8 cellular contexts compared by ENCODE assay signal in genomic region chr13:111115841-111116500, GRCh38. TPM values are rescaled to one million over a fixed set of nuclear protein-coding genes. Genes with fewer than 3 reads are reported as not detected.
DNase-seq lines count a peak whose midpoint lies in the region; ATAC-seq and TF ChIP-seq lines count a peak whose summit lies in the region.

No MANE protein-coding gene starts in this region.

- H3K9me2 ChIP-seq in MM.1S (replicated peaks; ENCODE audit: insufficient read depth, low read length) = no peaks in the 10 kb centered on the region

- H3K9ac ChIP-seq in MM.1S (ENCODE audit: low read length) (no peak overlapping the region), endocrine pancreas (ENCODE audit: control insufficient read depth, insufficient read depth, low read length) (peak overlapping the region; percentile 30), mucosa of rectum (ENCODE audit: low read depth in 1 of 2, low read length in 2 of 2) (no peak overlapping the region)

- intact Hi-C loops in Calu3 (cut with micrococcal nuclease; ENCODE audit: unreplicated experiment) = no loop called here

- no peaks in the 10 kb centered on the region for H3F3A ChIP-seq in MM.1S (ENCODE audit: insufficient read depth, low read length)

- BruUV-seq in Calu3 (replicated peaks; lab: Mats Ljungman, UMichigan) = no TSS peak

- no peaks in the 10 kb centered on the region for H3K9me3 Mint-ChIP-seq in Calu3 (ENCODE audit: low read depth, unreplicated experiment)

- no peak for ATAC-seq in GM21390 (IDR thresholded peaks at IDR 0.05; ENCODE audit: unreplicated experiment)
- no peak for ATAC-seq in HG03457 (IDR thresholded peaks at IDR 0.05; ENCODE audit: unreplicated experiment)

- peaks cover 4% of the 10 kb centered on the region for H3K36me3 Mint-ChIP-seq in Calu3 (ENCODE audit: insufficient read depth, unreplicated experiment)

- H3K9me3 ChIP-seq in MM.1S (replicated peaks; ENCODE audit: insufficient read depth, low read length) (no peaks in the 10 kb centered on the region), endocrine pancreas (ENCODE audit: control insufficient read depth, low read length) (no peaks in the 10 kb centered on the region), mucosa of rectum (ENCODE audit: control insufficient read depth in 2 of 2, low read length in 2 of 2) (no peaks in the 10 kb centered on the region)

- CTCF ChIA-PET in Calu3 (lab: Charles Lee) = interaction anchor here (0.5 kb wide), 1 partner anchor 10 kb away, joined by 3 read pairs; no protein-coding TSS in a partner anchor

- no peak overlapping the region for H3K4me2 ChIP-seq in MM.1S (ENCODE audit: low read depth, low read length)

- no peak overlapping the region for H3K27ac Mint-ChIP-seq in Calu3 (ENCODE audit: unreplicated experiment)

- H3K4me3 ChIP-seq in MM.1S (ENCODE audit: low read length) = peak overlapping the region; percentile 22; the same call in 1 of the 2 replicates
- H3K4me3 ChIP-seq in endocrine pancreas (ENCODE audit: control insufficient read depth, insufficient read depth, low read length) = peak overlapping the region; percentile 78
- H3K4me3 ChIP-seq in mucosa of rectum (ENCODE audit: low read length in 2 of 2) = peak overlapping the region; percentile 37 to 57

- H3K4me1 ChIP-seq in MM.1S (ENCODE audit: low read length) (no peaks in the 10 kb centered on the region), endocrine pancreas (ENCODE audit: control insufficient read depth, insufficient read depth, low read length) (peaks cover 5% of the 10 kb centered on the region), mucosa of rectum (ENCODE audit: control insufficient read depth in 2 of 2, insufficient read depth in 2 of 2, low read length in 2 of 2) (peaks cover 2 to 4% of the 10 kb centered on the region in 2 donors)

- H3K36me3 ChIP-seq in MM.1S (replicated peaks; ENCODE audit: insufficient read depth, low read length) = no peaks in the 10 kb centered on the region
- no peaks in the 10 kb centered on the region for H3K36me3 ChIP-seq in endocrine pancreas (ENCODE audit: control insufficient read depth, insufficient read depth, low read length)
- no peaks in the 10 kb centered on the region for H3K36me3 ChIP-seq in mucosa of rectum (ENCODE audit: control insufficient read depth in 2 of 2, insufficient read depth in 2 of 2, low read length in 2 of 2)

- H3K27me3 ChIP-seq in MM.1S (replicated peaks; ENCODE audit: insufficient read depth, low read length) = peaks cover 33% of the 10 kb centered on the region
- no peaks in the 10 kb centered on the region for H3K27me3 ChIP-seq in endocrine pancreas (ENCODE audit: control insufficient read depth, insufficient read depth, low read length)
- peaks cover 39 to 40% of the 10 kb centered on the region in 2 donors for H3K27me3 ChIP-seq in mucosa of rectum (ENCODE audit: control insufficient read depth in 2 of 2, insufficient read depth in 2 of 2, low read length in 2 of 2)

- H2AFZ ChIP-seq in MM.1S (ENCODE audit: low read length) = no peak overlapping the region

- DNase-seq in Calu3 (no peak), MM.1S (no peak), OCI-M1 (lab: John Stamatoyannopoulos, UW) (no peak)
- DNase-seq in NK-92 treated with Interleukin-12 subunit alpha and Interleukin-12 subunit beta, amount 100 ng/mL, for 24 hours (lab: John Stamatoyannopoulos, UW) = no peak

- peak overlapping the region; percentile 49 for H3K4me3 Mint-ChIP-seq in Calu3 (ENCODE audit: low read depth, unreplicated experiment)

- no peaks in the 10 kb centered on the region for H4K20me1 ChIP-seq in MM.1S (ENCODE audit: insufficient read depth, low read length)

- H3K79me2 ChIP-seq in MM.1S (ENCODE audit: low read length) = no peaks in the 10 kb centered on the region

- H3K27me3 Mint-ChIP-seq in Calu3 (ENCODE audit: unreplicated experiment) = peaks cover 57% of the 10 kb centered on the region

- no peaks in the 10 kb centered on the region for H3K4me1 Mint-ChIP-seq in Calu3 (ENCODE audit: low read depth, unreplicated experiment)

- no peak overlapping the region for H3K27ac ChIP-seq in MM.1S (ENCODE audit: low read length)
- peak overlapping the region in 1 of 2 donors; percentile 16 for H3K27ac ChIP-seq in mucosa of rectum (ENCODE audit: low read depth in 2 of 2, low read length in 2 of 2)

- no peak for TF ChIP-seq CTCF in Calu3 (IDR thresholded peaks at IDR 0.05; ENCODE audit: unreplicated experiment)
- TF ChIP-seq CTCF in MM.1S (IDR thresholded peaks at IDR 0.05; ENCODE audit: low read length) = no peak

RNA-seq across cellular contexts. Expression of gene ARHGEF7, which starts 0.9 kb away (rescaled TPM):
- total RNA-seq in Calu3 (2022) = 17.7 and 19.6 TPM in 2 replicates

Comparison
In these comparisons a context has a peak if more than half of its experiments do, and no peak if none do; other contexts are left out.
1. H3K4me3 ChIP-seq: peak in every context shown above with its lines; median percentile 78 in endocrine pancreas; 47 in mucosa of rectum; 22 in MM.1S.